In genomic region chr19:21308778-21309177, GRCh38 we compare ENCODE assay signal across 18 cellular contexts.
"Had no signal": no experiment of that assay in that cellular context is flagged by ENCODE, and none has a peak within 500 bp of the region (broad histone marks: within the 10 kb centered on the region; RNA-seq: fewer than 3 reads in every experiment).

No MANE protein-coding gene starts in this region.

- H3K9me3 ChIP-seq: psoas muscle, suprapubic skin, upper lobe of right lung had no signal

- H3K4me3 ChIP-seq: breast epithelium, dorsolateral prefrontal cortex, lung, psoas muscle, suprapubic skin, upper lobe of right lung had no signal

- H3K27me3 Mint-ChIP-seq: naive B cell had no signal

- H3K27ac ChIP-seq: breast epithelium, psoas muscle, suprapubic skin, upper lobe of right lung had no signal

- ATAC-seq: left colon, psoas muscle, sciatic nerve, SK-N-SH treated with all-trans-retinoic acid at 6 μM for 48 hours, upper lobe of right lung had no signal

- DNase-seq: activated CD4-positive, alpha-beta T cell treated with anti-CD3 and anti-CD28 coated beads, Interleukin-2, amount 50 U/mL, for 4 hours; activated CD8-positive, alpha-beta memory T cell treated with anti-CD3 and anti-CD28 coated beads, Interleukin-2, amount 50 U/mL, for 48 hours; activated naive CD4-positive, alpha-beta T cell treated with anti-CD3 and anti-CD28 coated beads, Interleukin-2, amount 50 U/mL, for 16 hours; anterior cingulate cortex; dorsolateral prefrontal cortex; glutamatergic neuron; left colon; naive B cell; occipital lobe; psoas muscle; stimulated activated naive CD4-positive, alpha-beta T cell treated with Interleukin-2 at 50 U/mL for 16 hours; upper lobe of right lung had no signal

- H3K36me3 ChIP-seq: breast epithelium had no signal

- H3K4me3 Mint-ChIP-seq: naive B cell; T-helper 1 cell treated with Interleukin-12 subunit alpha and Interleukin-12 subunit beta and Interleukin-4 antibody, amounts not matched to agents 30 μg/mL and 1 μg/mL, for 36 hours had no signal

- H3K27ac Mint-ChIP-seq: T-helper 1 cell treated with Interleukin-12 subunit alpha and Interleukin-12 subunit beta and Interleukin-4 antibody, amounts not matched to agents 30 μg/mL and 1 μg/mL, for 36 hours had no signal

- H3K27me3 ChIP-seq: breast epithelium, dorsolateral prefrontal cortex, suprapubic skin, upper lobe of right lung had no signal

- H3K4me1 ChIP-seq: breast epithelium, psoas muscle, suprapubic skin, upper lobe of right lung had no signal
